In the genomic region with DNA sequence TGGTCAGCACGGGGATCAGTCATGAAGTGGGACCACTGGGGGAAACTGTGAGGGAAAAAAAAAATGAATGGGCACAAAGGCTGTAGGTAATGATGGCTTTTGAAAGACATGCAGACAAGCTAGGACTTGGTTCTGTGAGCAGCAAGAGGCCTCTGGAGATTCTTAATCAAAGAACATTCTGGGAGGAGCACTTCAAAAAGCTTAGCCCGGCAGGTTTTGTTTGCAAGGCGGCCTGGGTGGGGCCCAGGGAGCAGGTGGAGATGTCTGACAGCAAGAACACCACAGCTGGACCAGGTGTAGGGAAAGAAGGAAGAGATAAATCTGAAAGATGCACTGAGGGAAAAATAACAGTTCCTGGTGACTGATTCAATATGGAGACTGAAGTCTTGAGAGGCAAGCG, we compare ENCODE assay signal across 35 cellular contexts. TPM values are rescaled to one million over a fixed set of nuclear protein-coding genes. Genes with fewer than 3 reads are reported as not detected.
DNase-seq lines count a peak whose midpoint lies in the region; ATAC-seq, FAIRE-seq and TF ChIP-seq lines count a peak whose summit lies in the region.
"Had no signal": no experiment of that assay in that cellular context is flagged by ENCODE, and none has a peak within 500 bp of the region (broad histone marks: within the 10 kb centered on the region; RNA-seq: fewer than 3 reads in every experiment).

No MANE protein-coding gene starts in this region.

- H3K4me3 Mint-ChIP-seq in stimulated activated naive CD8-positive, alpha-beta T cell treated with anti-CD3 and anti-CD28 coated beads, Interleukin-15, amount 100 ng/mL, for 72 hours, result no peak overlapping the region
- H3K4me3 Mint-ChIP-seq: activated naive CD8-positive, alpha-beta T cell; CD8-positive, alpha-beta T cell had no signal

- H4K8ac ChIP-seq in H1 (ENCODE audit: extremely low read depth, insufficient read depth, low read length), result no peak overlapping the region

- POLR2A ChIA-PET in H1 (lab: Charles Lee; ENCODE audit: partially characterized antibody), result no interaction called here

- H3K4me1 ChIP-seq in mammary epithelial cell (ENCODE audit: insufficient read depth, low read length) (no peaks in the 10 kb centered on the region), breast epithelium (no peaks in the 10 kb centered on the region), H1 (replicated peaks in 1 of 4; ENCODE audit: control insufficient read depth in 3 of 4, insufficient read depth in 4 of 4, low read length in 3 of 4) (no peaks in the 10 kb centered on the region), small intestine (ENCODE audit: control insufficient read depth in 2 of 2, insufficient read depth in 1 of 2, low read depth in 1 of 2, low read length in 1 of 2) (no peaks in the 10 kb centered on the region)
- H3K4me1 ChIP-seq: BE2C, tibial artery had no signal

- no peak overlapping the region for H4K5ac ChIP-seq in H1 (ENCODE audit: insufficient read length, low read depth, low read length)

- DNase-seq in mammary epithelial cell, result peak; percentile 20
- DNase-seq in breast epithelium (ENCODE audit: low spot score in 2 of 2), result no peak
- peak; percentile 91 to 98 for DNase-seq in NCI-H187 (lab: John Stamatoyannopoulos, UW)
- DNase-seq in H1 (ENCODE audit: low read depth in 1 of 2, low spot score in 2 of 2), result no peak
- peak; percentile 29 for DNase-seq in small intestine
- no peak for DNase-seq in nucleus accumbens (lab: John Stamatoyannopoulos, UW)
- no peak for DNase-seq in stimulated activated naive CD8-positive, alpha-beta T cell treated with anti-CD3 and anti-CD28 coated beads, Interleukin-15, amount 100 ng/mL, for 72 hours
- DNase-seq: ACHN; activated CD4-positive, alpha-beta T cell treated with anti-CD3 and anti-CD28 coated beads for 4 hours; BE2C; CD8-positive, alpha-beta T cell; DMS 273 treated with DMSO at 0.1 percent for 48 hours; effector CD4-positive, alpha-beta T cell; hypothalamus; KG1; NCI-H1105; NCI-H526 treated with DMSO at 0.1 percent for 48 hours; right cardiac atrium; stimulated activated CD8-positive, alpha-beta memory T cell treated with anti-CD3 and anti-CD28 coated beads, Interleukin-4, amount 100 ng/mL, for 48 hours; SW 1271; tibial artery; WERI-Rb-1 had no signal

- no peak overlapping the region for H2BK15ac ChIP-seq in H1 (ENCODE audit: low read length)

- no TSS peak for BruUV-seq in mammary epithelial cell (replicated peaks; lab: Mats Ljungman, UMichigan)

- no peak overlapping the region for H3K56ac ChIP-seq in H1 (replicated peaks; ENCODE audit: insufficient read length, low read depth, low read length)

- FAIRE-seq in H1 (lab: Jason Lieb, UNC), result no peak
- no peak for FAIRE-seq in small intestine (lab: Jason Lieb, UNC)
- FAIRE-seq: colon, GM12892 had no signal

- no peak overlapping the region for H2AK5ac ChIP-seq in H1 (ENCODE audit: low read depth, low read length)

- no peak overlapping the region for H3K23ac ChIP-seq in H1 (ENCODE audit: insufficient read length)

- H2BK12ac ChIP-seq in H1 (ENCODE audit: low read depth, low read length), result no peak overlapping the region

- no peak for TF ChIP-seq EP300 in H1 (IDR thresholded peaks at IDR 0.05; ENCODE audit: borderline replicate concordance in 1 of 2, low read depth in 2 of 2, low read length in 2 of 2)

- H3K23me2 ChIP-seq in H1 (ENCODE audit: low read depth, low read length), result no peaks in the 10 kb centered on the region

- no peak overlapping the region for H3K4me2 ChIP-seq in mammary epithelial cell (ENCODE audit: insufficient read depth, low read depth, low read length)
- H3K4me2 ChIP-seq in H1 (ENCODE audit: insufficient read depth in 1 of 2, low read depth in 2 of 2, low read length in 2 of 2), result no peak overlapping the region

- H3K4me3 ChIP-seq in mammary epithelial cell (replicated peaks in 1 of 3; ENCODE audit: insufficient read depth in 1 of 3, low read depth in 2 of 3, low read length in 3 of 3) (no peak overlapping the region), breast epithelium (no peak overlapping the region), H1 (ENCODE audit: extremely low read depth in 1 of 4, insufficient read depth in 2 of 4, low read depth in 3 of 4, low read length in 4 of 4) (no peak overlapping the region), small intestine (ENCODE audit: low read depth in 1 of 2, low read length in 2 of 2) (no peak overlapping the region)
- H3K4me3 ChIP-seq: tibial artery had no signal

- peak overlapping the region; percentile 31 for H2BK120ac ChIP-seq in H1 (replicated peaks; ENCODE audit: low read depth, low read length)

- no peaks in the 10 kb centered on the region for H3K36me3 ChIP-seq in mammary epithelial cell (ENCODE audit: insufficient read depth, low read length)
- H3K36me3 ChIP-seq in breast epithelium, result no peaks in the 10 kb centered on the region
- H3K36me3 ChIP-seq in H1 (ENCODE audit: control insufficient read depth in 2 of 4, insufficient read depth in 4 of 4, low read length in 3 of 4), result no peaks in the 10 kb centered on the region
- no peaks in the 10 kb centered on the region for H3K36me3 ChIP-seq in small intestine (ENCODE audit: control insufficient read depth in 2 of 2, insufficient read depth in 2 of 2, low read length in 2 of 2)
- H3K36me3 ChIP-seq: BE2C, neutrophil, tibial artery, WERI-Rb-1 had no signal

- H3K9me3 Mint-ChIP-seq in stimulated activated naive CD8-positive, alpha-beta T cell treated with anti-CD3 and anti-CD28 coated beads, Interleukin-15, amount 100 ng/mL, for 72 hours, result no peaks in the 10 kb centered on the region
- H3K9me3 Mint-ChIP-seq: activated T-helper 2 cell treated with anti-CD3 and anti-CD28 coated beads, Interferon-gamma antibody, Interleukin-2, Interleukin-4, amounts not matched to agents 10 μg/mL and 5 μg/mL and 100 μg/mL, durations not matched to agents 14 hours and 24 hours and 36 hours; CD8-positive, alpha-beta T cell had no signal

- no peak overlapping the region for H3K18ac ChIP-seq in H1 (ENCODE audit: extremely low read depth, low read length)

- H4K20me1 ChIP-seq in mammary epithelial cell (ENCODE audit: insufficient read depth, low read length), result no peaks in the 10 kb centered on the region
- no peaks in the 10 kb centered on the region for H4K20me1 ChIP-seq in H1 (replicated peaks in 1 of 2; ENCODE audit: control insufficient read depth in 1 of 2, insufficient read depth in 2 of 2, low read length in 2 of 2)

- 49% methylated on average over 3 of the region's 4 CpGs for whole genome bisulfite sequencing in mammary epithelial cell (ENCODE audit: low coverage, missing lambda C conversion rate)
- WGBS in H1 (ENCODE audit: extremely low coverage in 1 of 2, insufficient coverage in 1 of 2, insufficient read length in 1 of 2, insufficient replicate concordance in 2 of 2, low coverage in 1 of 2, low lambda C conversion rate in 2 of 2, missing lambda C conversion rate in 1 of 2), 2 experiments, result 89% methylated on average over 4 of the region's 4 CpGs; no CpG with 5 or more reads in 1 of the 2 experiments
- WGBS in small intestine, 3 donors, result 20 to 69% (median 41%) methylated on average over 4 of the region's 4 CpGs

- no peaks in the 10 kb centered on the region for H3K79me1 ChIP-seq in H1 (ENCODE audit: low read depth, low read length)

- no peak overlapping the region for H2BK5ac ChIP-seq in H1 (ENCODE audit: low read depth, low read length)

- in situ Hi-C loops in mammary epithelial cell (cut with MboI; ENCODE audit: low sequenced_read_pairs in 2 of 2), result loop anchor here in 1 of 2 donors (25.0 kb wide), 2 partner anchors 207 to 557 kb away; a partner anchor contains a TSS

- no peak overlapping the region for H4K91ac ChIP-seq in H1 (replicated peaks; ENCODE audit: insufficient read length, low read length)

- H2AFZ ChIP-seq in mammary epithelial cell (ENCODE audit: low read depth, low read length), result no peak overlapping the region
- no peak overlapping the region for H2AFZ ChIP-seq in H1 (ENCODE audit: low read length)

- no peak overlapping the region for H3K27ac ChIP-seq in mammary epithelial cell (ENCODE audit: insufficient read depth, low read depth, low read length)
- H3K27ac ChIP-seq in breast epithelium, result no peak overlapping the region
- no peak overlapping the region for H3K27ac ChIP-seq in H1 (ENCODE audit: low read depth, low read length)
- H3K27ac ChIP-seq in small intestine (ENCODE audit: low read depth in 1 of 2, low read length in 1 of 2), result no peak overlapping the region
- H3K27ac ChIP-seq: epithelial cell of prostate, neutrophil, tibial artery, WERI-Rb-1 had no signal

- no peak overlapping the region for H3K9ac ChIP-seq in mammary epithelial cell (ENCODE audit: insufficient read depth, low read length)
- no peak overlapping the region for H3K9ac ChIP-seq in H1 (replicated peaks in 1 of 4; ENCODE audit: extremely low read depth in 1 of 4, low read depth in 3 of 4, low read length in 3 of 4)

- ATAC-seq in GM19395 (IDR thresholded peaks at IDR 0.05; ENCODE audit: unreplicated experiment), result no peak
- ATAC-seq in stimulated activated naive CD8-positive, alpha-beta T cell treated with anti-CD3 and anti-CD28 coated beads, Interleukin-15, amount 100 ng/mL, for 72 hours, result no peak
- ATAC-seq: CD8-positive, alpha-beta T cell; right cardiac atrium had no signal

- H3K27me3 ChIP-seq in mammary epithelial cell (ENCODE audit: insufficient read depth, low read length), result no peaks in the 10 kb centered on the region
- no peaks in the 10 kb centered on the region for H3K27me3 ChIP-seq in breast epithelium
- no peaks in the 10 kb centered on the region for H3K27me3 ChIP-seq in H1 (replicated peaks in 1 of 4; ENCODE audit: control insufficient read depth in 3 of 4, extremely low read depth in 1 of 4, insufficient read depth in 3 of 4, low read length in 3 of 4)
- no peaks in the 10 kb centered on the region for H3K27me3 ChIP-seq in small intestine (ENCODE audit: control insufficient read depth in 2 of 2, insufficient read depth in 2 of 2, low read length in 2 of 2)
- H3K27me3 ChIP-seq: neutrophil, tibial artery had no signal

- dilution Hi-C loops in mammary epithelial cell (cut with HindIII; ENCODE audit: low sequenced_read_pairs), result no loop called here

- no peaks in the 10 kb centered on the region for H3K9me3 ChIP-seq in mammary epithelial cell (replicated peaks; ENCODE audit: insufficient read depth, low read length)
- H3K9me3 ChIP-seq in breast epithelium, result no peaks in the 10 kb centered on the region
- no peaks in the 10 kb centered on the region for H3K9me3 ChIP-seq in H1 (ENCODE audit: insufficient read depth in 2 of 2, low read depth in 1 of 2, low read length in 1 of 2)
- no peaks in the 10 kb centered on the region for H3K9me3 ChIP-seq in small intestine (ENCODE audit: control insufficient read depth, low read depth)
- H3K9me3 ChIP-seq: BE2C, neutrophil, tibial artery had no signal

- intact Hi-C loops in mammary epithelial cell (cut with micrococcal nuclease), result no loop called here
- intact Hi-C loops in breast epithelium (cut with DNase I; ENCODE audit: low total_unique reads), result no loop called here

- CTCF ChIA-PET in mammary epithelial cell (lab: Charles Lee; ENCODE audit: low non-redundant PET) (no interaction called here), H1 (lab: Charles Lee; ENCODE audit: partially characterized antibody) (interaction anchor here (0.6 to 16.8 kb wide), 6 partner anchors 13 to 572 kb away, joined by 3 to 238 read pairs (median 4); no protein-coding TSS in a partner anchor)

- H2BK20ac ChIP-seq in H1 (ENCODE audit: low read length), result no peak overlapping the region

- TF ChIP-seq POLR2A in breast epithelium (IDR thresholded peaks at IDR 0.05) (no peak), H1 (IDR thresholded peaks at IDR 0.05; ENCODE audit: control extremely low read depth in 1 of 2, low read depth in 2 of 2, low read length in 2 of 2) (no peak)

- H3K27me3 Mint-ChIP-seq in stimulated activated naive CD8-positive, alpha-beta T cell treated with anti-CD3 and anti-CD28 coated beads, Interleukin-15, amount 100 ng/mL, for 72 hours, result peaks cover 6% of the 10 kb centered on the region

- TF ChIP-seq CTCF in mammary epithelial cell (conservative IDR thresholded peaks at IDR 0.05 in 1 of 2, IDR thresholded peaks at IDR 0.05 in 1 of 2; ENCODE audit: extremely low read depth in 1 of 2, insufficient read depth in 1 of 2, low read depth in 1 of 2, low read length in 2 of 2), result no peak
- TF ChIP-seq CTCF in breast epithelium (IDR thresholded peaks at IDR 0.05), result no peak
- TF ChIP-seq CTCF in H1 (IDR thresholded peaks at IDR 0.05; ENCODE audit: control extremely low read depth in 1 of 3, insufficient read depth in 1 of 3, low read depth in 1 of 3, low read length in 3 of 3), result no peak

- TF ChIP-seq RAD21 in H1 (IDR thresholded peaks at IDR 0.05 in 1 of 2, conservative IDR thresholded peaks at IDR 0.05 in 1 of 2; ENCODE audit: low read depth in 2 of 2, low read length in 2 of 2), result no peak

- H3K27ac Mint-ChIP-seq in stimulated activated naive CD8-positive, alpha-beta T cell treated with anti-CD3 and anti-CD28 coated beads, Interleukin-15, amount 100 ng/mL, for 72 hours, result peak overlapping the region in 1 of 2 donors; percentile 2
- H3K27ac Mint-ChIP-seq: activated naive CD8-positive, alpha-beta T cell; activated T-helper 2 cell treated with anti-CD3 and anti-CD28 coated beads, Interferon-gamma antibody, Interleukin-2, Interleukin-4, amounts not matched to agents 10 μg/mL and 5 μg/mL and 100 μg/mL, durations not matched to agents 14 hours and 24 hours and 36 hours; CD8-positive, alpha-beta T cell had no signal

- no peak overlapping the region for H3K14ac ChIP-seq in H1 (ENCODE audit: insufficient read length)

- no peaks in the 10 kb centered on the region for H3K4me1 Mint-ChIP-seq in stimulated activated naive CD8-positive, alpha-beta T cell treated with anti-CD3 and anti-CD28 coated beads, Interleukin-15, amount 100 ng/mL, for 72 hours

- H3K4ac ChIP-seq in H1 (replicated peaks; ENCODE audit: insufficient read length, low read depth, low read length), result no peak overlapping the region

- H3K79me2 ChIP-seq in mammary epithelial cell (ENCODE audit: insufficient read depth, low read length), result no peaks in the 10 kb centered on the region
- no peaks in the 10 kb centered on the region for H3K79me2 ChIP-seq in H1 (ENCODE audit: control insufficient read depth in 1 of 2, insufficient read depth in 2 of 2, low read length in 2 of 2)

RNA-seq across cellular contexts. Expression of a gene that starts 6.0 kb away (rescaled TPM):
- total RNA-seq in mammary epithelial cell, result not detected
- polyA plus RNA-seq in mammary epithelial cell, result not detected
- polyA minus RNA-seq in mammary epithelial cell, result not detected
- total RNA-seq in breast epithelium, result not detected
- not detected in 2 replicates for total RNA-seq in H1 (2021; fragmentation: NEBNext Ultra II Directional; extraction: Animal tissue kit (Norgen Biotek cat#: 25700))
- polyA plus RNA-seq in H1 (2011; rRNA removed), result 0.03 TPM in 1 of 2 replicates, not detected in the other
- polyA plus RNA-seq in H1 (2011; cell fraction: cytosol; rRNA removed), result 0.04 TPM
- polyA plus RNA-seq in H1 (2011; cell fraction: nucleus; rRNA removed), result 0.11 TPM
- 0.09 TPM in 1 of 4 replicates, not detected in the others for polyA plus RNA-seq in H1 (2012, experiment 1 of 2)
- not detected for polyA plus RNA-seq in H1 (2012, experiment 2 of 2)
- not detected for polyA plus RNA-seq in H1 (2013, experiment 1 of 2)
- polyA plus RNA-seq in H1 (2013, experiment 2 of 2), result 0.02 TPM
- polyA minus RNA-seq in H1 (2011; rRNA and poly(A)+ RNA removed), result not detected in 2 replicates
- polyA minus RNA-seq in H1 (2011; cell fraction: cytosol; rRNA and poly(A)+ RNA removed), result not detected
- polyA minus RNA-seq in H1 (2011; cell fraction: nucleus; rRNA and poly(A)+ RNA removed), result not detected
- polyA plus RNA-seq in small intestine, result 1 to 10 TPM in 2 of 3 donors, under 1 TPM in 1; 0.12 to 2.5 (median 1.6) TPM
- total RNA-seq: activated T-helper 2 cell treated with anti-CD3 and anti-CD28 coated beads, Interferon-gamma antibody, Interleukin-2, Interleukin-4, amounts not matched to agents 10 μg/mL and 5 μg/mL and 100 μg/mL, durations not matched to agents 14 hours and 24 hours and 36 hours; CD8-positive, alpha-beta T cell; G401; glomerular endothelial cell; MCF 10A; mesenteric fat pad; myocyte; posterior vena cava had no signal

RNA-seq across cellular contexts. Expression of a gene that starts 22.1 kb away (rescaled TPM):
- total RNA-seq in mammary epithelial cell, result not detected
- not detected for polyA plus RNA-seq in mammary epithelial cell
- not detected for polyA minus RNA-seq in mammary epithelial cell
- not detected for total RNA-seq in breast epithelium
- not detected in 2 replicates for total RNA-seq in H1 (2021; fragmentation: NEBNext Ultra II Directional; extraction: Animal tissue kit (Norgen Biotek cat#: 25700))
- not detected in 2 replicates for polyA plus RNA-seq in H1 (2011; rRNA removed)
- not detected for polyA plus RNA-seq in H1 (2011; cell fraction: cytosol; rRNA removed)
- not detected for polyA plus RNA-seq in H1 (2011; cell fraction: nucleus; rRNA removed)
- not detected in 4 replicates for polyA plus RNA-seq in H1 (2012, experiment 1 of 2)
- not detected for polyA plus RNA-seq in H1 (2012, experiment 2 of 2)
- polyA plus RNA-seq in H1 (2013, experiment 1 of 2), result not detected
- not detected for polyA plus RNA-seq in H1 (2013, experiment 2 of 2)
- polyA minus RNA-seq in H1 (2011; rRNA and poly(A)+ RNA removed), result not detected in 2 replicates
- polyA minus RNA-seq in H1 (2011; cell fraction: cytosol; rRNA and poly(A)+ RNA removed), result not detected
- polyA minus RNA-seq in H1 (2011; cell fraction: nucleus; rRNA and poly(A)+ RNA removed), result not detected
- under 1 TPM in 1 of 3 donors, not detected in 2; 0.04 TPM for polyA plus RNA-seq in small intestine
- total RNA-seq: activated T-helper 2 cell treated with anti-CD3 and anti-CD28 coated beads, Interferon-gamma antibody, Interleukin-2, Interleukin-4, amounts not matched to agents 10 μg/mL and 5 μg/mL and 100 μg/mL, durations not matched to agents 14 hours and 24 hours and 36 hours; CD8-positive, alpha-beta T cell; G401; glomerular endothelial cell; MCF 10A; mesenteric fat pad; myocyte; posterior vena cava had no signal

Comparison
In these comparisons a context has a peak if more than half of its experiments do, and no peak if none do; other contexts are left out.
1. DNase-seq: peak in mammary epithelial cell (single experiment), NCI-H187 (2 of 2) and small intestine (single experiment); none in breast epithelium (0 of 2), H1 (0 of 2), nucleus accumbens (0 of 56) and stimulated activated naive CD8-positive, alpha-beta T cell treated with anti-CD3 and anti-CD28 coated beads, Interleukin-15, amount 100 ng/mL, for 72 hours (0 of 2).